12 cellular contexts compared by ENCODE assay signal in the genomic region with DNA sequence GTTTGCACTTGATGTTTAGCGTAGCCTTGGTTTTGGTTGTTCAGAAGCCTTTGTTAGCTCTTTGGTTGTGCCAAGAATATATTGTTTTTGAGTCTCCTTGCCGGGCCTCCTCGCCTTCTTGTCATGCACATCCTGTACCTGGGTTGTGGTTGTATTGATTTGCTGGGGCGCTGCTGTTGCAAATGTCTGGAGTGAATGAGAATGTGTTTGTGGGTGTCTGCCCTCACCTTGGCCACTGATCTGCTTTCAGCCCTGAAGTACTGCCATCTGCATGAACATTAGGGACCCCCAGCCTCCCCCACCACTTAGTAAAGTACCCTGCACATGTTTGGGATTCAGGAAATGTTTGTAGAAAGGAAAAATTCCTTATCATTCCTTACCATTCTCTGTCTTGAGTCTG. TPM values are rescaled to one million over a fixed set of nuclear protein-coding genes. Genes with fewer than 3 reads are reported as not detected.
DNase-seq lines count a peak whose midpoint lies in the region; ATAC-seq, FAIRE-seq and TF ChIP-seq lines count a peak whose summit lies in the region.
"Had no signal": no experiment of that assay in that cellular context is flagged by ENCODE, and none has a peak within 500 bp of the region (broad histone marks: within the 10 kb centered on the region; RNA-seq: fewer than 3 reads in every experiment).

No MANE protein-coding gene starts in this region.

- H3K36me3 ChIP-seq in Loucy (ENCODE audit: insufficient read depth, low read length) (no peaks in the 10 kb centered on the region; the same call in 1 of the 2 replicates), astrocyte (ENCODE audit: insufficient read depth, low read length) (no peaks in the 10 kb centered on the region)
- H3K36me3 ChIP-seq: ovary had no signal

- H3F3A ChIP-seq in Loucy (ENCODE audit: low read depth): 0 out of 2 replicates have a peak, but pooled peaks cover 2% of the 10 kb centered on the region

- CTCF ChIA-PET in activated CD4-positive, alpha-beta memory T cell treated with anti-CD3 and anti-CD28 coated beads for 36 hours (lab: Charles Lee): interaction anchor here (0.8 to 1.4 kb wide), 3 partner anchors 15 to 57 kb away, joined by 3 to 4 read pairs (median 3); partner anchors contain the start of gene PRKCH

- H3K27ac Mint-ChIP-seq in activated CD4-positive, alpha-beta memory T cell treated with anti-CD3 and anti-CD28 coated beads for 36 hours: peak overlapping the region; percentile 97
- peak overlapping the region; percentile 82 for H3K27ac Mint-ChIP-seq in astrocyte (ENCODE audit: unreplicated experiment)

- peak overlapping the region; percentile 64 for H3K4me3 Mint-ChIP-seq in activated CD4-positive, alpha-beta memory T cell treated with anti-CD3 and anti-CD28 coated beads for 36 hours
- H3K4me3 Mint-ChIP-seq in astrocyte (ENCODE audit: unreplicated experiment): no peak overlapping the region

- TF ChIP-seq CTCF in Loucy (conservative IDR thresholded peaks at IDR 0.05; ENCODE audit: low read length) (no peak), astrocyte (IDR thresholded peaks at IDR 0.05; ENCODE audit: insufficient read depth, low read depth, low read length) (no peak)

- FAIRE-seq in astrocyte (lab: Jason Lieb, UNC): no peak
- FAIRE-seq: bronchial epithelial cell had no signal

- H2AFZ ChIP-seq in Loucy (ENCODE audit: low read length) (no peak overlapping the region), astrocyte (ENCODE audit: low read depth, low read length) (no peak overlapping the region)

- ATAC-seq in GM18520 (IDR thresholded peaks at IDR 0.05; ENCODE audit: unreplicated experiment): no peak

- intact Hi-C loops in activated CD4-positive, alpha-beta memory T cell treated with anti-CD3 and anti-CD28 coated beads for 36 hours (cut with micrococcal nuclease): no loop called here

- H3K9me2 ChIP-seq in Loucy (replicated peaks; ENCODE audit: low read depth, low read length): no peaks in the 10 kb centered on the region

- peaks cover 96% of the 10 kb centered on the region for H3K79me2 ChIP-seq in Loucy (ENCODE audit: insufficient read depth, low read length)
- H3K79me2 ChIP-seq in astrocyte (ENCODE audit: insufficient read depth, low read length): no peaks in the 10 kb centered on the region

- H3K27ac ChIP-seq in astrocyte (ENCODE audit: low read depth, low read length): no peak overlapping the region
- H3K27ac ChIP-seq: ovary had no signal

- peaks cover 88% of the 10 kb centered on the region for H3K4me1 Mint-ChIP-seq in activated CD4-positive, alpha-beta memory T cell treated with anti-CD3 and anti-CD28 coated beads for 36 hours (ENCODE audit: low read depth)
- H3K4me1 Mint-ChIP-seq in astrocyte (ENCODE audit: low read depth, unreplicated experiment): peaks cover 10% of the 10 kb centered on the region

- peaks cover 78% of the 10 kb centered on the region for H4K20me1 ChIP-seq in Loucy (ENCODE audit: insufficient read depth, low read length, poor library complexity, severe bottlenecking)
- no peaks in the 10 kb centered on the region for H4K20me1 ChIP-seq in astrocyte (ENCODE audit: insufficient read depth, low read length)

- no peaks in the 10 kb centered on the region for H3K9me3 Mint-ChIP-seq in activated CD4-positive, alpha-beta memory T cell treated with anti-CD3 and anti-CD28 coated beads for 36 hours
- H3K9me3 Mint-ChIP-seq in astrocyte (ENCODE audit: unreplicated experiment): peaks cover 2% of the 10 kb centered on the region

- H3K4me1 ChIP-seq in Loucy (ENCODE audit: insufficient read depth, low read length, poor library complexity, severe bottlenecking): peaks cover 78% of the 10 kb centered on the region
- no peaks in the 10 kb centered on the region for H3K4me1 ChIP-seq in astrocyte (ENCODE audit: insufficient read depth, low read length)

- no peaks in the 10 kb centered on the region for H3K27me3 Mint-ChIP-seq in activated CD4-positive, alpha-beta memory T cell treated with anti-CD3 and anti-CD28 coated beads for 36 hours
- H3K27me3 Mint-ChIP-seq in astrocyte (ENCODE audit: low read depth, unreplicated experiment): no peaks in the 10 kb centered on the region

- peaks cover 23% of the 10 kb centered on the region for H3K36me3 Mint-ChIP-seq in activated CD4-positive, alpha-beta memory T cell treated with anti-CD3 and anti-CD28 coated beads for 36 hours
- H3K36me3 Mint-ChIP-seq in astrocyte (ENCODE audit: low read depth, unreplicated experiment): no peaks in the 10 kb centered on the region

- no peaks in the 10 kb centered on the region for H3K9me3 ChIP-seq in Loucy (ENCODE audit: insufficient read depth, low read depth, low read length)
- H3K9me3 ChIP-seq in astrocyte (ENCODE audit: insufficient read depth, low read depth, low read length): no peaks in the 10 kb centered on the region
- H3K9me3 ChIP-seq: ovary had no signal

- H3K9ac ChIP-seq in Loucy (ENCODE audit: low read depth, low read length, poor library complexity, severe bottlenecking): no peak overlapping the region
- H3K9ac ChIP-seq in astrocyte (ENCODE audit: low read length): no peak overlapping the region

- peak overlapping the region; percentile 50 for H3K4me2 ChIP-seq in Loucy (ENCODE audit: low read depth, low read length, poor library complexity, severe bottlenecking)
- no peak overlapping the region for H3K4me2 ChIP-seq in astrocyte (ENCODE audit: low read length)

- peak overlapping the region; percentile 18 for H3K4me3 ChIP-seq in Loucy (ENCODE audit: low read length, poor library complexity, severe bottlenecking)
- no peak overlapping the region for H3K4me3 ChIP-seq in astrocyte (ENCODE audit: insufficient read depth, low read depth, low read length)
- H3K4me3 ChIP-seq: ovary had no signal

- POLR2A ChIA-PET in activated CD4-positive, alpha-beta memory T cell treated with anti-CD3 and anti-CD28 coated beads for 36 hours (lab: Charles Lee): interaction anchor here (1.2 to 12.0 kb wide), 5 partner anchors 8 to 51 kb away, joined by 3 to 216 read pairs (median 6); no protein-coding TSS in a partner anchor

- DNase-seq in activated CD4-positive, alpha-beta memory T cell treated with anti-CD3 and anti-CD28 coated beads for 36 hours: peak; percentile 80
- DNase-seq in astrocyte (ENCODE audit: low read depth) (no peak), NCI-H2081 treated with DMSO at 0.1 percent for 48 hours (lab: John Stamatoyannopoulos, UW) (no peak), COLO668 (lab: John Stamatoyannopoulos, UW; ENCODE audit: unreplicated experiment) (no peak), medulla oblongata (ENCODE audit: extremely low spot score) (no peak)
- peak; percentile 41 to 70 for DNase-seq in stimulated activated CD4-positive, alpha-beta T cell treated with anti-CD3 and anti-CD28 coated beads, Interleukin-4, amount 100 ng/mL, for 4 hours
- DNase-seq: kidney glomerular epithelial cell, NCI-H1436 treated with DMSO at 0.1 percent for 48 hours, ovary had no signal

- H3K27me3 ChIP-seq in Loucy (ENCODE audit: insufficient read depth, low read length, poor library complexity, severe bottlenecking) (no peaks in the 10 kb centered on the region), astrocyte (ENCODE audit: insufficient read depth, low read length) (no peaks in the 10 kb centered on the region)
- H3K27me3 ChIP-seq: ovary had no signal

RNA-seq across cellular contexts. Expression of gene PRKCH, which starts 16.5 kb away (rescaled TPM):
- 100 to 1,000 TPM; 142 to 147 TPM for total RNA-seq in activated CD4-positive, alpha-beta memory T cell treated with anti-CD3 and anti-CD28 coated beads for 36 hours
- total RNA-seq in astrocyte: 5.4 and 6.0 TPM in 2 replicates

RNA-seq across cellular contexts. Expression of gene TMEM30B, which starts 56.8 kb away (rescaled TPM):
- total RNA-seq in activated CD4-positive, alpha-beta memory T cell treated with anti-CD3 and anti-CD28 coated beads for 36 hours: 1 to 10 TPM; 1.6 to 1.7 TPM
- total RNA-seq in astrocyte: 0.36 TPM in 1 of 2 replicates, not detected in the other

Comparison
In these comparisons a context has a peak if more than half of its experiments do, and no peak if none do; other contexts are left out.
1. DNase-seq: peak in activated CD4-positive, alpha-beta memory T cell treated with anti-CD3 and anti-CD28 coated beads for 36 hours (single experiment) and stimulated activated CD4-positive, alpha-beta T cell treated with anti-CD3 and anti-CD28 coated beads, Interleukin-4, amount 100 ng/mL, for 4 hours (2 of 2); none in astrocyte (single experiment), NCI-H2081 treated with DMSO at 0.1 percent for 48 hours (single experiment), COLO668 (single experiment) and medulla oblongata (single experiment).
2. RNA of gene PRKCH, which starts 16.5 kb away (total RNA-seq): 142 to 147 TPM in activated CD4-positive, alpha-beta memory T cell treated with anti-CD3 and anti-CD28 coated beads for 36 hours; 5.4 to 6.0 TPM in astrocyte; every median in the first group is over 10 times any median in the second.